In genomic region chr16:24858219-24859041, GRCh38 we compare ENCODE assay signal across 8 cellular contexts. TPM values are rescaled to one million over a fixed set of nuclear protein-coding genes. Genes with fewer than 3 reads are reported as not detected.
DNase-seq lines count a peak whose midpoint lies in the region; ATAC-seq and TF ChIP-seq lines count a peak whose summit lies in the region.

No MANE protein-coding gene starts in this region.

- H3K4me3 Mint-ChIP-seq in activated T-helper 17 cell treated with anti-CD3 and anti-CD28 coated beads, Interleukin-2, amount 50 U/mL, for 72 hours, result no peak overlapping the region

- no peak for TF ChIP-seq POLR2A in suprapubic skin (IDR thresholded peaks at IDR 0.05)

- no peaks in the 10 kb centered on the region for H3K9me3 Mint-ChIP-seq in activated T-helper 17 cell treated with anti-CD3 and anti-CD28 coated beads, Interleukin-2, amount 50 U/mL, for 72 hours

- H3K27ac ChIP-seq in left ventricle myocardium inferior (replicated peaks), result no peak overlapping the region
- H3K27ac ChIP-seq in suprapubic skin, result no peak overlapping the region

- no peaks in the 10 kb centered on the region for H3K36me3 Mint-ChIP-seq in activated T-helper 17 cell treated with anti-CD3 and anti-CD28 coated beads, Interleukin-2, amount 50 U/mL, for 72 hours (ENCODE audit: low read depth)

- peaks cover 13% of the 10 kb centered on the region for H3K27me3 Mint-ChIP-seq in activated T-helper 17 cell treated with anti-CD3 and anti-CD28 coated beads, Interleukin-2, amount 50 U/mL, for 72 hours

- H3K4me3 ChIP-seq in NT2/D1 (ENCODE audit: insufficient read length, low read depth), result no peak overlapping the region
- no peak overlapping the region for H3K4me3 ChIP-seq in left ventricle myocardium inferior
- no peak overlapping the region for H3K4me3 ChIP-seq in suprapubic skin

- H3K9ac ChIP-seq in NT2/D1 (ENCODE audit: insufficient read length, low read depth), result no peak overlapping the region

- TF ChIP-seq CTCF in GM10266 (IDR thresholded peaks at IDR 0.05; ENCODE audit: control insufficient read depth, insufficient read depth, low read depth, missing control alignments) (no peak), left ventricle myocardium inferior (IDR thresholded peaks at IDR 0.05; ENCODE audit: borderline replicate concordance) (no peak), suprapubic skin (IDR thresholded peaks at IDR 0.05) (no peak)

- no peak overlapping the region for H3K27ac Mint-ChIP-seq in activated T-helper 17 cell treated with anti-CD3 and anti-CD28 coated beads, Interleukin-2, amount 50 U/mL, for 72 hours

- H3K4me1 ChIP-seq in NT2/D1 (ENCODE audit: insufficient read depth, insufficient read length) (no peaks in the 10 kb centered on the region), left ventricle myocardium inferior (peaks cover 10% of the 10 kb centered on the region), suprapubic skin (peaks cover 6% of the 10 kb centered on the region)

- H3K4me1 Mint-ChIP-seq in activated T-helper 17 cell treated with anti-CD3 and anti-CD28 coated beads, Interleukin-2, amount 50 U/mL, for 72 hours, result no peaks in the 10 kb centered on the region

- ATAC-seq in activated T-helper 17 cell treated with anti-CD3 and anti-CD28 coated beads, Interleukin-2, amount 50 U/mL, for 72 hours (replicated peaks), result peak; percentile 19
- no peak for ATAC-seq in GM19035 (IDR thresholded peaks at IDR 0.05; ENCODE audit: unreplicated experiment)

- 29% methylated on average over 9 of the region's 9 CpGs for WGBS in suprapubic skin

- intact Hi-C loops in left ventricle myocardium inferior (cut with micrococcal nuclease), result no loop called here

- H3K9me3 ChIP-seq in NT2/D1 (ENCODE audit: insufficient read depth, low read length), result no peaks in the 10 kb centered on the region
- peaks cover 1% of the 10 kb centered on the region for H3K9me3 ChIP-seq in left ventricle myocardium inferior (replicated peaks)
- no peaks in the 10 kb centered on the region for H3K9me3 ChIP-seq in suprapubic skin

- H3K27me3 ChIP-seq in NT2/D1 (ENCODE audit: insufficient read depth, insufficient read length) (no peaks in the 10 kb centered on the region), left ventricle myocardium inferior (ENCODE audit: low read depth) (peaks cover 28% of the 10 kb centered on the region), suprapubic skin (no peaks in the 10 kb centered on the region)

- H3K36me3 ChIP-seq in NT2/D1 (ENCODE audit: insufficient read depth, insufficient read length, low read length) (no peaks in the 10 kb centered on the region), left ventricle myocardium inferior (no peaks in the 10 kb centered on the region), suprapubic skin (no peaks in the 10 kb centered on the region)

- peak; percentile 65 for DNase-seq in GM10266 (ENCODE audit: extremely low spot score)
- peak; percentile 54 for DNase-seq in NT2/D1 (ENCODE audit: low read depth, low spot score)
- DNase-seq in left ventricle myocardium inferior, result peak; percentile 42
- DNase-seq in stimulated activated CD4-positive, alpha-beta T cell treated with anti-CD3 and anti-CD28 coated beads, Interleukin-2, amount 100 ng/mL, for 24 hours, result peak; percentile 56 to 66
- DNase-seq in putamen (ENCODE audit: low spot score), result no peak
- no peak for DNase-seq in suprapubic skin (ENCODE audit: low spot score in 2 of 2)

- no peak for TF ChIP-seq EP300 in suprapubic skin (IDR thresholded peaks at IDR 0.05)

RNA-seq across cellular contexts. Expression of gene SLC5A11, which starts 12.7 kb away (rescaled TPM):
- total RNA-seq in activated T-helper 17 cell treated with anti-CD3 and anti-CD28 coated beads, Interleukin-2, amount 50 U/mL, for 72 hours, result not detected
- total RNA-seq in left ventricle myocardium inferior, result 0.14 TPM
- total RNA-seq in suprapubic skin, result under 1 TPM in 2 of 4 donors, not detected in 2; 0.55 to 0.64 TPM

Comparison
In these comparisons a context has a peak if more than half of its experiments do, and no peak if none do; other contexts are left out.
1. DNase-seq: peak in GM10266 (single experiment), NT2/D1 (single experiment), left ventricle myocardium inferior (single experiment) and stimulated activated CD4-positive, alpha-beta T cell treated with anti-CD3 and anti-CD28 coated beads, Interleukin-2, amount 100 ng/mL, for 24 hours (2 of 2); none in putamen (single experiment) and suprapubic skin (0 of 2).